ENCODE assay signal across 21 cellular contexts in the genomic region with DNA sequence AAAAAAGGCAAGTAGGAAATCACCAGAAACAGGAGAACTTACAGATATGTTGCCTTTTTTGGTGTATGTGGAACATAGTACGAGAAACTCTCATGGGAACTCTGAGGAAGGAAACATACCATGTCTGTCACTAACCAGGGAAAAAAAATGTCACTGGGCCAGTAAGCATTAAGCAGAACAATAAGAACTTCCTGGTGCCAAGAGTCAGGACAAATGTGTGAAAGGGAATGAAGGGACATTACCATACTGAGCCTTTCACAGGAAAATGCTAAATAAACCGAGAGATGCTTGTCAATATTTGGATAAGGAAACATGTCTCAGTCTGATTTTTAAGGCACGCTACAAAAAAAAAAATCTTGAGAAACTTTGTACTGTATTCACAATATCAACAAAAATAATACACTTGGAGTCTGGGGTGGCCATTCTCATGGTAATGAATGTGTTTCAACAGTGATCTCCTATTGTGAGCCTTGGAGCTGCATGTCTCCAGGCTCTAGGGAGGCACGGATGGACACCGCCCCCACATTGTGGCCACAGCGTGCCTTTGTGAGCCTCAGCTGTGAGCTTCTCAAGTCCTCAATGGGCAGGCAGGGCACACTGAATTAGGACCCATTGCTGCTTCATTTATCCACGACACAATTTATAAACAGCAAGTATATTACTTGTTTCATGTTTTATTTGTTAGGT.
DNase-seq lines count a peak whose midpoint lies in the region; ATAC-seq, FAIRE-seq and TF ChIP-seq lines count a peak whose summit lies in the region.
"Had no signal": no experiment of that assay in that cellular context is flagged by ENCODE, and none has a peak within 500 bp of the region (broad histone marks: within the 10 kb centered on the region; RNA-seq: fewer than 3 reads in every experiment).

No MANE protein-coding gene starts in this region.

- H3K4me1 ChIP-seq in heart left ventricle (peaks cover 0 to 27% (median 11%) of the 10 kb centered on the region in 12 donors), endothelial cell of umbilical vein (ENCODE audit: control insufficient read depth, extremely low read depth, insufficient read depth, low read length) (peaks cover 25% of the 10 kb centered on the region), mesendoderm (ENCODE audit: control insufficient read depth, low read depth, low read length) (peaks cover 4% of the 10 kb centered on the region), testis (peaks cover 3% of the 10 kb centered on the region)
- H3K4me1 ChIP-seq: foreskin keratinocyte, thyroid gland had no signal

- intact Hi-C loops in heart left ventricle (cut with DNase I), result loop anchor here in 6 of 10 donors (2.0 to 10.0 kb wide), 5 partner anchors 28 to 444 kb away; no protein-coding TSS in a partner anchor
- intact Hi-C loops in Right ventricle myocardium superior (cut with DNase I), result no loop called here
- intact Hi-C loops in endothelial cell of umbilical vein (cut with micrococcal nuclease), result loop anchor here (1.0 to 5.0 kb wide), 4 partner anchors 30 to 238 kb away; partner anchors contain the start of genes ARGLU1 and EFNB2
- intact Hi-C loops in testis (cut with DNase I; ENCODE audit: low total_unique reads), result no loop called here

- H3K23ac ChIP-seq in mesendoderm (ENCODE audit: low read length), result no peak overlapping the region

- peak in 3 of 4 donors; percentile 20 to 71 (median 56) for ATAC-seq in heart left ventricle
- no peak for ATAC-seq in Right ventricle myocardium superior (ENCODE audit: poor library complexity)
- ATAC-seq in GM18870 (IDR thresholded peaks at IDR 0.05; ENCODE audit: unreplicated experiment), result no peak
- ATAC-seq: effector memory CD8-positive, alpha-beta T cell; foreskin keratinocyte; left colon had no signal

- TF ChIP-seq POLR2A in heart left ventricle (IDR thresholded peaks at IDR 0.05) (no peak), endothelial cell of umbilical vein (IDR thresholded peaks at IDR 0.05; ENCODE audit: low read depth, low read length) (no peak), testis (IDR thresholded peaks at IDR 0.05) (no peak)

- H4K8ac ChIP-seq in mesendoderm (ENCODE audit: low read depth, low read length), result no peak overlapping the region

- H3K79me2 ChIP-seq in endothelial cell of umbilical vein (ENCODE audit: control insufficient read depth, insufficient read depth, low read length), result no peaks in the 10 kb centered on the region
- no peaks in the 10 kb centered on the region for H3K79me2 ChIP-seq in mesendoderm (ENCODE audit: control insufficient read depth, insufficient read depth, low read length)

- H3K27ac ChIP-seq in heart left ventricle, result peak overlapping the region in 11 of 12 donors; percentile 18 to 68 (median 50)
- H3K27ac ChIP-seq in endothelial cell of umbilical vein (ENCODE audit: insufficient read depth, low read depth, low read length), result peak overlapping the region; percentile 22
- H3K27ac ChIP-seq in mesendoderm (ENCODE audit: low read depth, low read length), result peak overlapping the region; percentile 40
- no peak overlapping the region for H3K27ac ChIP-seq in testis
- H3K27ac ChIP-seq: foreskin keratinocyte, SJCRH30, thyroid gland had no signal

- peak overlapping the region; percentile 39 for H3K56ac ChIP-seq in mesendoderm (ENCODE audit: low read length)

- H3K79me1 ChIP-seq in mesendoderm (ENCODE audit: low read length), result no peaks in the 10 kb centered on the region

- H3K27me3 ChIP-seq in heart left ventricle (no peaks in the 10 kb centered on the region), endothelial cell of umbilical vein (ENCODE audit: control insufficient read depth in 2 of 2, insufficient read depth in 2 of 2, low read length in 2 of 2) (no peaks in the 10 kb centered on the region), mesendoderm (ENCODE audit: insufficient read depth, low read length, poor library complexity) (no peaks in the 10 kb centered on the region), testis (no peaks in the 10 kb centered on the region)
- H3K27me3 ChIP-seq: foreskin keratinocyte, SJCRH30, thyroid gland had no signal

- FAIRE-seq in endothelial cell of umbilical vein (lab: Jason Lieb, UNC), result peak; percentile 73
- FAIRE-seq: astrocyte, H54, TTC549 had no signal

- H3K9ac ChIP-seq in endothelial cell of umbilical vein (replicated peaks; ENCODE audit: extremely low read depth, insufficient read depth, low read length) (no peak overlapping the region), mesendoderm (ENCODE audit: low read length) (no peak overlapping the region)

- no peak overlapping the region for H2BK5ac ChIP-seq in mesendoderm (ENCODE audit: low read length)

- CTCF ChIA-PET in endothelial cell of umbilical vein (lab: Charles Lee), result no interaction called here

- 19 to 38% (median 33%) methylated on average over 7 of the region's 7 CpGs for WGBS in heart left ventricle, 4 donors
- no CpG with 5 or more reads among the region's 7 CpGs for WGBS in mesendoderm (ENCODE audit: extremely low coverage, insufficient coverage, low lambda C conversion rate)
- 49 to 53% methylated on average over 7 of the region's 7 CpGs for WGBS in testis, 2 donors

- H3K4ac ChIP-seq in mesendoderm (ENCODE audit: low read depth, low read length), result no peak overlapping the region

- H2AFZ ChIP-seq in endothelial cell of umbilical vein (ENCODE audit: low read depth, low read length), result peak overlapping the region; percentile 14

- no peaks in the 10 kb centered on the region for H3K36me3 ChIP-seq in heart left ventricle
- H3K36me3 ChIP-seq in endothelial cell of umbilical vein (ENCODE audit: control insufficient read depth in 2 of 2, extremely low read depth in 1 of 2, insufficient read depth in 2 of 2, low read length in 2 of 2), result no peaks in the 10 kb centered on the region
- no peaks in the 10 kb centered on the region for H3K36me3 ChIP-seq in mesendoderm (ENCODE audit: control insufficient read depth, insufficient read depth, low read length)
- H3K36me3 ChIP-seq in testis (ENCODE audit: low read depth, missing control alignments), result no peaks in the 10 kb centered on the region
- H3K36me3 ChIP-seq: SJCRH30, thyroid gland had no signal

- TF ChIP-seq CTCF in heart left ventricle (IDR thresholded peaks at IDR 0.05), result no peak
- TF ChIP-seq CTCF in endothelial cell of umbilical vein (IDR thresholded peaks at IDR 0.05; ENCODE audit: extremely low read depth in 1 of 2, insufficient read depth in 1 of 2, low read depth in 1 of 2, low read length in 2 of 2), result no peak
- no peak for TF ChIP-seq CTCF in testis (IDR thresholded peaks at IDR 0.05)

- dilution Hi-C loops in endothelial cell of umbilical vein (cut with MboI; ENCODE audit: extremely low pct_ligation_motif_present, low sequenced_read_pairs), result no loop called here

- POLR2A ChIA-PET in endothelial cell of umbilical vein (lab: Charles Lee), result no interaction called here

- H4K20me1 ChIP-seq in endothelial cell of umbilical vein (replicated peaks; ENCODE audit: control insufficient read depth, extremely low read depth, insufficient read depth, low read length), result no peaks in the 10 kb centered on the region

- no TSS peak for BruUV-seq in endothelial cell of umbilical vein (replicated peaks; lab: Mats Ljungman, UMichigan)

- peak overlapping the region; percentile 39 for H3K18ac ChIP-seq in mesendoderm (ENCODE audit: low read length)

- H3K4me3 ChIP-seq in heart left ventricle (no peak overlapping the region), endothelial cell of umbilical vein (replicated peaks in 1 of 3; ENCODE audit: insufficient read depth in 1 of 3, low read depth in 1 of 3, low read length in 3 of 3) (no peak overlapping the region), mesendoderm (ENCODE audit: low read length) (no peak overlapping the region), testis (no peak overlapping the region)
- H3K4me3 ChIP-seq: SJCRH30, thyroid gland had no signal

- no peak overlapping the region for H2BK15ac ChIP-seq in mesendoderm (replicated peaks; ENCODE audit: low read depth)

- no peaks in the 10 kb centered on the region for H3K9me3 ChIP-seq in heart left ventricle
- H3K9me3 ChIP-seq in endothelial cell of umbilical vein (replicated peaks; ENCODE audit: control insufficient read depth, insufficient read depth, low read length), result no peaks in the 10 kb centered on the region
- H3K9me3 ChIP-seq in testis, result no peaks in the 10 kb centered on the region
- H3K9me3 ChIP-seq: SJCRH30, thyroid gland had no signal

- DNase-seq in heart left ventricle (peak in 3 of 5 donors; percentile 32 to 39 (median 37)), Right ventricle myocardium superior (no peak), endothelial cell of umbilical vein (ENCODE audit: low read depth, low spot score) (peak; percentile 81), mesendoderm (peak; percentile 89), testis (peak; percentile 54), mucosa of gallbladder (ENCODE audit: low spot score) (no peak), NCI-H2171 treated with DMSO at 0.1 percent for 48 hours (lab: John Stamatoyannopoulos, UW) (no peak)
- DNase-seq: ACHN; activated CD8-positive, alpha-beta memory T cell treated with anti-CD3 and anti-CD28 coated beads for 24 hours; activated effector memory CD4-positive, alpha-beta T cell treated with anti-CD3 and anti-CD28 coated beads, Interleukin-2, amount 50 U/mL, for 16 hours; COR-L47; effector memory CD8-positive, alpha-beta T cell; foreskin keratinocyte; left colon; NCI-H2029; SJCRH30; thyroid gland had no signal

- H3K4me2 ChIP-seq in endothelial cell of umbilical vein (ENCODE audit: insufficient read depth, low read length) (peak overlapping the region; percentile 18), mesendoderm (ENCODE audit: low read length) (no peak overlapping the region)

- H3K9me1 ChIP-seq in endothelial cell of umbilical vein (replicated peaks; ENCODE audit: control insufficient read depth, extremely low read depth, insufficient read depth, low read length), result no peaks in the 10 kb centered on the region

- H4K5ac ChIP-seq in mesendoderm (ENCODE audit: low read length), result no peak overlapping the region

- no peak overlapping the region for H2AK5ac ChIP-seq in mesendoderm (ENCODE audit: low read length)

- H2BK120ac ChIP-seq in mesendoderm (ENCODE audit: low read depth, low read length), result no peak overlapping the region

TF ChIP-seq in endothelial cell of umbilical vein, 7 proteins besides CTCF, POLR2A, EP300 and RAD21:
- peak; percentile 3 for TF ChIP-seq JUN (IDR thresholded peaks at IDR 0.05; ENCODE audit: borderline replicate concordance, insufficient read depth, insufficient read length, low read depth)
- TF ChIP-seq FOS (IDR thresholded peaks at IDR 0.05; ENCODE audit: borderline replicate concordance, insufficient read depth, low read length), result no peak
- no peak for TF ChIP-seq MYC (IDR thresholded peaks at IDR 0.05; ENCODE audit: low read depth, low read length)
- no peak for TF ChIP-seq POLR2AphosphoS5 (IDR thresholded peaks at IDR 0.05; ENCODE audit: insufficient read depth, low read depth, low read length)
- TF ChIP-seq, protein P1, sequence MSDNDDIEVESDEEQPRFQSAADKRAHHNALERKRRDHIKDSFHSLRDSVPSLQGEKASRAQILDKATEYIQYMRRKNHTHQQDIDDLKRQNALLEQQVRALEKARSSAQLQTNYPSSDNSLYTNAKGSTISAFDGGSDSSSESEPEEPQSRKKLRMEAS (IDR thresholded peaks at IDR 0.05; ENCODE audit: insufficient read depth, insufficient read length), result no peak

Comparison
In these comparisons a context has a peak if more than half of its experiments do, and no peak if none do; other contexts are left out.
1. ATAC-seq: peak in heart left ventricle (3 of 4); none in Right ventricle myocardium superior (single experiment) and GM18870 (single experiment).
2. DNase-seq: peak in heart left ventricle (3 of 5), endothelial cell of umbilical vein (single experiment), mesendoderm (single experiment) and testis (single experiment); none in Right ventricle myocardium superior (single experiment), mucosa of gallbladder (single experiment) and NCI-H2171 treated with DMSO at 0.1 percent for 48 hours (single experiment).
3. intact Hi-C loops: an anchor here in heart left ventricle (2.0 to 10.0 kb wide) and endothelial cell of umbilical vein (1.0 to 5.0 kb wide); none called in Right ventricle myocardium superior and testis.
4. H3K27ac ChIP-seq: peak in heart left ventricle (11 of 12), endothelial cell of umbilical vein (single experiment) and mesendoderm (single experiment); none in testis (0 of 2).